Comparison of ENCODE assay signal across 1 cellular context in genomic region chr2:47225061-47225783, GRCh38.
TF ChIP-seq lines count a peak whose summit lies in the region.

No MANE protein-coding gene starts in this region.

TF ChIP-seq in HepG2, 621 proteins besides CTCF, POLR2A, EP300 and RAD21 (continued from another document and continues in another):
- TF ChIP-seq ZNF891 (CRISPR knock-in tag; IDR thresholded peaks at IDR 0.05) (no peak), SMYD3 (CRISPR knock-in tag; IDR thresholded peaks at IDR 0.05) (no peak), JUND (CRISPR knock-in tag; IDR thresholded peaks at IDR 0.05) (peak; percentile 99), ZNF446 (CRISPR knock-in tag; IDR thresholded peaks at IDR 0.05) (no peak), E2F1 (CRISPR knock-in tag; IDR thresholded peaks at IDR 0.05) (no peak), PHB2 (IDR thresholded peaks at IDR 0.05; ENCODE audit: partially characterized antibody) (no peak), ZNF274 (CRISPR knock-in tag; IDR thresholded peaks at IDR 0.05) (no peak), SPEN (CRISPR knock-in tag; IDR thresholded peaks at IDR 0.05; ENCODE audit: low read depth) (peak; percentile 75), ZSCAN29 (CRISPR knock-in tag; conservative IDR thresholded peaks at IDR 0.05) (0 out of 2 replicates have a peak, but pooled peaks have one; percentile 50), THAP9 (CRISPR knock-in tag; IDR thresholded peaks at IDR 0.05; ENCODE audit: borderline replicate concordance) (peak; percentile 67; the same call in 1 of the 2 replicates), ZNF407 (CRISPR knock-in tag; IDR thresholded peaks at IDR 0.05; ENCODE audit: not compliant biosample characterization) (no peak), TBP (CRISPR knock-in tag; IDR thresholded peaks at IDR 0.05) (no peak), MAX (IDR thresholded peaks at IDR 0.05) (peak; percentile 50), ZNF24 (IDR thresholded peaks at IDR 0.05) (no peak), FOXP4 (CRISPR knock-in tag; IDR thresholded peaks at IDR 0.05) (peak; percentile 81), PAX8 (CRISPR knock-in tag; IDR thresholded peaks at IDR 0.05; ENCODE audit: borderline replicate concordance) (no peak), ELF3 (CRISPR knock-in tag; IDR thresholded peaks at IDR 0.05) (peak; percentile 82), RERE (CRISPR knock-in tag; IDR thresholded peaks at IDR 0.05; ENCODE audit: low read depth) (peak; percentile 84), XBP1 (CRISPR knock-in tag; IDR thresholded peaks at IDR 0.05) (no peak), TIGD3 (CRISPR knock-in tag; IDR thresholded peaks at IDR 0.05; ENCODE audit: borderline replicate concordance) (no peak), HDAC6 (IDR thresholded peaks at IDR 0.05; ENCODE audit: low read depth, low read length) (no peak), DBP (CRISPR knock-in tag; IDR thresholded peaks at IDR 0.05; ENCODE audit: not compliant biosample characterization) (no peak), HOXA3 (CRISPR knock-in tag; IDR thresholded peaks at IDR 0.05) (peak; percentile 78; the same call in 1 of the 2 replicates), ZNF253 (CRISPR knock-in tag; IDR thresholded peaks at IDR 0.05; ENCODE audit: borderline replicate concordance) (no peak; the same call in 1 of the 2 replicates), TERF1 (CRISPR knock-in tag; IDR thresholded peaks at IDR 0.05) (no peak), AHR (CRISPR knock-in tag; IDR thresholded peaks at IDR 0.05) (0 out of 2 replicates have a peak, but pooled peaks have one; percentile 36)
